12 cellular contexts compared by ENCODE assay signal in genomic region chr3:27885641-27886040, GRCh38.
DNase-seq lines count a peak whose midpoint lies in the region; ATAC-seq and TF ChIP-seq lines count a peak whose summit lies in the region.
"Had no signal": no experiment of that assay in that cellular context is flagged by ENCODE, and none has a peak within 500 bp of the region (broad histone marks: within the 10 kb centered on the region; RNA-seq: fewer than 3 reads in every experiment).

No MANE protein-coding gene starts in this region.

- H2AFZ ChIP-seq in GM23338: no peak overlapping the region

- H3F3A ChIP-seq in GM23338 (replicated peaks; ENCODE audit: low read depth): no peaks in the 10 kb centered on the region

- no peak for TF ChIP-seq CTCF in GM23338 (conservative IDR thresholded peaks at IDR 0.05; ENCODE audit: low read depth in 2 of 2)
- no peak for TF ChIP-seq CTCF in endodermal cell (conservative IDR thresholded peaks at IDR 0.05)

- H3K27me3 Mint-ChIP-seq in GM23338 (ENCODE audit: insufficient read depth, low read depth, poor library complexity): peaks cover 5% of the 10 kb centered on the region
- H3K27me3 Mint-ChIP-seq in endodermal cell (ENCODE audit: insufficient read depth): no peaks in the 10 kb centered on the region
- H3K27me3 Mint-ChIP-seq: CD4-positive, alpha-beta T cell had no signal

- H3K4me2 ChIP-seq in GM23338: peak overlapping the region; percentile 50

- H3K9ac ChIP-seq in HUES6 (ENCODE audit: low read length): no peak overlapping the region
- H3K9ac ChIP-seq in endodermal cell (ENCODE audit: extremely low read depth, low read length, poor library complexity, severe bottlenecking): no peak overlapping the region

- no peaks in the 10 kb centered on the region for H3K36me3 Mint-ChIP-seq in GM23338 (ENCODE audit: low read depth)
- H3K36me3 Mint-ChIP-seq in endodermal cell (ENCODE audit: low read depth): no peaks in the 10 kb centered on the region

- H3K36me3 ChIP-seq in GM23338 (ENCODE audit: insufficient read depth): no peaks in the 10 kb centered on the region
- H3K36me3 ChIP-seq in HUES6 (ENCODE audit: control insufficient read depth, insufficient read depth, low read length): no peaks in the 10 kb centered on the region
- H3K36me3 ChIP-seq in endodermal cell (ENCODE audit: control insufficient read depth, insufficient read depth, low read length): no peaks in the 10 kb centered on the region

- H3K79me2 ChIP-seq in GM23338 (replicated peaks; ENCODE audit: insufficient read depth): no peaks in the 10 kb centered on the region

- H3K27me3 ChIP-seq in GM23338 (ENCODE audit: insufficient read depth): no peaks in the 10 kb centered on the region
- H3K27me3 ChIP-seq in HUES6 (ENCODE audit: control insufficient read depth, insufficient read depth, low read length): peaks cover 35% of the 10 kb centered on the region
- H3K27me3 ChIP-seq in endodermal cell (ENCODE audit: control insufficient read depth, insufficient read depth, low read length, poor library complexity, severe bottlenecking): no peaks in the 10 kb centered on the region

- ATAC-seq in GM23338 (peak; percentile 91), GM18519 (IDR thresholded peaks at IDR 0.05; ENCODE audit: low FRiP score, unreplicated experiment) (no peak)

- H3K4me3 Mint-ChIP-seq in GM23338 (peak overlapping the region; percentile 15; the same call in 1 of the 3 replicates), endodermal cell (peak overlapping the region; percentile 13)
- H3K4me3 Mint-ChIP-seq: B cell; CD4-positive, alpha-beta T cell had no signal

- peaks cover 35% of the 10 kb centered on the region for H3K4me1 ChIP-seq in GM23338 (ENCODE audit: insufficient read depth)
- H3K4me1 ChIP-seq in HUES6 (ENCODE audit: control insufficient read depth, insufficient read depth, low read length): peaks cover 34% of the 10 kb centered on the region
- H3K4me1 ChIP-seq in endodermal cell (ENCODE audit: control insufficient read depth, insufficient read depth, low read length): peaks cover 19% of the 10 kb centered on the region

- H3K9me3 ChIP-seq in HUES6 (ENCODE audit: control insufficient read depth, insufficient read depth, low read depth, low read length): no peaks in the 10 kb centered on the region
- no peaks in the 10 kb centered on the region for H3K9me3 ChIP-seq in endodermal cell (ENCODE audit: control insufficient read depth, low read length)

- H3K27ac Mint-ChIP-seq in GM23338 (no peak overlapping the region), endodermal cell (peak overlapping the region; percentile 32)
- H3K27ac Mint-ChIP-seq: B cell; CD4-positive, alpha-beta T cell had no signal

- H3K9me3 Mint-ChIP-seq in GM23338 (no peaks in the 10 kb centered on the region), endodermal cell (no peaks in the 10 kb centered on the region)
- H3K9me3 Mint-ChIP-seq: CD4-positive, alpha-beta T cell had no signal

- peak overlapping the region; percentile 7 for H3K4me3 ChIP-seq in GM23338
- peak overlapping the region; percentile 12; the same call in 1 of the 2 replicates for H3K4me3 ChIP-seq in HUES6 (ENCODE audit: low read depth, low read length)
- peak overlapping the region; percentile 6 for H3K4me3 ChIP-seq in endodermal cell (ENCODE audit: low read length)

- no peak overlapping the region for H3K27ac ChIP-seq in GM23338 (ENCODE audit: low read depth)
- no peak overlapping the region for H3K27ac ChIP-seq in HUES6 (ENCODE audit: low read depth, low read length)
- no peak overlapping the region for H3K27ac ChIP-seq in endodermal cell (ENCODE audit: low read depth, low read length)

- no peaks in the 10 kb centered on the region for H4K20me1 ChIP-seq in GM23338 (replicated peaks; ENCODE audit: insufficient read depth)

- 0% methylated on average over 1 of the region's 1 CpG; no CpG with 5 or more reads in 1 of the 2 experiments for WGBS in endodermal cell (ENCODE audit: insufficient coverage in 1 of 2, insufficient read length in 1 of 2), 2 experiments

- H3K4me1 Mint-ChIP-seq in GM23338 (peaks cover 30% of the 10 kb centered on the region), endodermal cell (peaks cover 66% of the 10 kb centered on the region)

- no peaks in the 10 kb centered on the region for H3K9me2 ChIP-seq in GM23338 (ENCODE audit: insufficient read depth)

- DNase-seq in GM23338 (ENCODE audit: low spot score) (peak; percentile 75), endodermal cell (peak; percentile 86), iPS-NIHi7 (ENCODE audit: extremely low spot score) (peak; percentile 42), NCI-H2196 treated with DMSO at 0.1 percent for 48 hours (lab: John Stamatoyannopoulos, UW; ENCODE audit: unreplicated experiment) (no peak)
- DNase-seq in stimulated activated CD4-positive, alpha-beta T cell treated with anti-CD3 and anti-CD28 coated beads, Interleukin-4, amount 100 ng/mL, for 4 hours: no peak
- no peak for DNase-seq in NK-92 treated with Interleukin-12 subunit alpha and Interleukin-12 subunit beta, amount 100 ng/mL, for 24 hours (lab: John Stamatoyannopoulos, UW)
- DNase-seq: C1 segment of cervical spinal cord; CD4-positive, alpha-beta T cell; DMS79 had no signal

TF ChIP-seq in GM23338, 12 proteins besides CTCF, POLR2A, EP300 and RAD21:
- TF ChIP-seq EZH2 (IDR thresholded peaks at IDR 0.05; ENCODE audit: low read depth, unreplicated experiment): no peak
- TF ChIP-seq ETS1 (IDR thresholded peaks at IDR 0.05): no peak
- peak; percentile 65 for TF ChIP-seq NANOG (IDR thresholded peaks at IDR 0.05; ENCODE audit: borderline replicate concordance)
- TF ChIP-seq ZNF462 (CRISPR knock-in tag; IDR thresholded peaks at IDR 0.05): peak; percentile 32; the same call in 1 of the 2 replicates

Comparison
In these comparisons a context has a peak if more than half of its experiments do, and no peak if none do; other contexts are left out.
1. DNase-seq: peak in GM23338 (single experiment), endodermal cell (single experiment) and iPS-NIHi7 (single experiment); none in NCI-H2196 treated with DMSO at 0.1 percent for 48 hours (single experiment), stimulated activated CD4-positive, alpha-beta T cell treated with anti-CD3 and anti-CD28 coated beads, Interleukin-4, amount 100 ng/mL, for 4 hours (0 of 2) and NK-92 treated with Interleukin-12 subunit alpha and Interleukin-12 subunit beta, amount 100 ng/mL, for 24 hours (single experiment).
2. Peak in every context shown above with its lines, with median percentiles within 50 percentile points of each other: H3K4me3 ChIP-seq.